In genomic region chr3:100756441-100756840, GRCh38 we compare ENCODE assay signal across 23 cellular contexts. TPM values are rescaled to one million over a fixed set of nuclear protein-coding genes. Genes with fewer than 3 reads are reported as not detected.
A peak's percentile ranks its signal among the peaks of the same experiment; 100 is the strongest.
DNase-seq lines count a peak whose midpoint lies in the region; ATAC-seq and TF ChIP-seq lines count a peak whose summit lies in the region.
"Had no signal": no experiment of that assay in that cellular context is flagged by ENCODE, and none has a peak within 500 bp of the region (broad histone marks: within the 10 kb centered on the region; RNA-seq: fewer than 3 reads in every experiment).

No MANE protein-coding gene starts in this region.

- no peak for ATAC-seq in HG03045 (IDR thresholded peaks at IDR 0.05; ENCODE audit: unreplicated experiment)
- ATAC-seq: PC-3 had no signal

- H3K27ac ChIP-seq in left ventricle myocardium inferior (replicated peaks) (peak overlapping the region; percentile 18), sigmoid colon (peak overlapping the region in 3 of 4 donors; percentile 2 to 25 (median 4)), smooth muscle cell (ENCODE audit: low read depth) (no peak overlapping the region)
- H3K27ac ChIP-seq: BLaER1 had no signal

- no peaks in the 10 kb centered on the region for H3K79me2 ChIP-seq in smooth muscle cell (ENCODE audit: low read depth)

- intact Hi-C loops in left ventricle myocardium inferior (cut with micrococcal nuclease) (no loop called here), sigmoid colon (cut with DNase I) (no loop called here)

- peaks cover 40% of the 10 kb centered on the region for H4K20me1 ChIP-seq in smooth muscle cell (ENCODE audit: low read depth)
- H4K20me1 ChIP-seq: BLaER1 had no signal

- H3K4me3 ChIP-seq in astrocyte of the spinal cord (ENCODE audit: low read depth, low read length) (no peak overlapping the region), left ventricle myocardium inferior (no peak overlapping the region), sigmoid colon (no peak overlapping the region), smooth muscle cell (no peak overlapping the region)
- H3K4me3 ChIP-seq: BLaER1, HAP-1 had no signal

- in situ Hi-C loops in astrocyte of the spinal cord (cut with HindIII; ENCODE audit: low sequenced_read_pairs) = no loop called here

- H3K4me1 ChIP-seq in left ventricle myocardium inferior (peaks cover 50% of the 10 kb centered on the region), sigmoid colon (peaks cover 0 to 7% (median 0%) of the 10 kb centered on the region in 4 donors), smooth muscle cell (ENCODE audit: low read depth) (peaks cover 5% of the 10 kb centered on the region)
- H3K4me1 ChIP-seq: BLaER1 had no signal

- H3K9ac ChIP-seq in smooth muscle cell (ENCODE audit: low read depth) = no peak overlapping the region
- H3K9ac ChIP-seq: BLaER1 had no signal

- DNase-seq in GM04503 (ENCODE audit: low read depth) (peak; percentile 31), astrocyte of the spinal cord (ENCODE audit: low read depth, low spot score) (peak; percentile 76), left ventricle myocardium inferior (peak; percentile 38), sigmoid colon (no peak), RPMI8226 (no peak), DMS53 treated with DMSO at 0.1 percent for 48 hours (lab: John Stamatoyannopoulos, UW; ENCODE audit: unreplicated experiment) (no peak), smooth muscle cell (lab: John Stamatoyannopoulos, UW; ENCODE audit: unreplicated experiment) (no peak)
- DNase-seq: activated CD4-positive, alpha-beta T cell treated with anti-CD3 and anti-CD28 coated beads for 4 hours; activated naive CD4-positive, alpha-beta T cell treated with Interleukin-2 at 50 U/mL for 16 hours; activated T-cell treated with anti-CD3 and anti-CD28 coated beads, Interleukin-2, amount 50 U/mL, for 48 hours; amygdala; effector CD8-positive, alpha-beta T cell; erythroblast; NCI-H1105; NCI-H2029 treated with DMSO at 0.1 percent for 48 hours; NCI-H345; nucleus accumbens; PC-3; stimulated activated CD4-positive, alpha-beta T cell treated with anti-CD3 and anti-CD28 coated beads, Interleukin-15, amount 100 ng/mL, for 24 hours; T-helper 2 cell had no signal

- TF ChIP-seq POLR2A in sigmoid colon (IDR thresholded peaks at IDR 0.05) = no peak

- TF ChIP-seq EP300 in sigmoid colon (IDR thresholded peaks at IDR 0.05) = no peak

- H3F3A ChIP-seq in smooth muscle cell (ENCODE audit: low read depth) = peaks cover 7% of the 10 kb centered on the region

- H3K27me3 ChIP-seq in left ventricle myocardium inferior (ENCODE audit: low read depth) = no peaks in the 10 kb centered on the region
- no peaks in the 10 kb centered on the region for H3K27me3 ChIP-seq in sigmoid colon
- H3K27me3 ChIP-seq in smooth muscle cell (ENCODE audit: low read depth) = no peaks in the 10 kb centered on the region
- H3K27me3 ChIP-seq: BLaER1 had no signal

- H3K9me3 ChIP-seq in left ventricle myocardium inferior (replicated peaks) (no peaks in the 10 kb centered on the region), sigmoid colon (no peaks in the 10 kb centered on the region), smooth muscle cell (replicated peaks; ENCODE audit: low read depth) (no peaks in the 10 kb centered on the region)
- H3K9me3 ChIP-seq: BLaER1, HAP-1 had no signal

- no peak overlapping the region for H2AFZ ChIP-seq in smooth muscle cell (ENCODE audit: low read depth)

- TF ChIP-seq CTCF in astrocyte of the spinal cord (IDR thresholded peaks at IDR 0.05; ENCODE audit: low read depth, low read length) (no peak), left ventricle myocardium inferior (IDR thresholded peaks at IDR 0.05; ENCODE audit: borderline replicate concordance) (no peak), sigmoid colon (IDR thresholded peaks at IDR 0.05) (no peak), smooth muscle cell (IDR thresholded peaks at IDR 0.05; ENCODE audit: borderline replicate concordance, insufficient read depth, poor library complexity, severe bottlenecking) (no peak)

- WGBS in sigmoid colon, 2 donors = 59 to 82% methylated on average over 2 of the region's 2 CpGs
- WGBS in smooth muscle cell (ENCODE audit: low lambda C conversion rate) = 100% methylated on average over 2 of the region's 2 CpGs

- H3K4me2 ChIP-seq in smooth muscle cell = no peak overlapping the region
- H3K4me2 ChIP-seq: BLaER1 had no signal

- H3K36me3 ChIP-seq in left ventricle myocardium inferior (peaks cover 31% of the 10 kb centered on the region), sigmoid colon (peaks cover 0 to 37% (median 7%) of the 10 kb centered on the region in 4 donors), smooth muscle cell (ENCODE audit: low read depth) (peaks cover 13% of the 10 kb centered on the region)

RNA-seq across cellular contexts. Expression of gene TFG, which starts 47.1 kb away (rescaled TPM):
- total RNA-seq in left ventricle myocardium inferior (114 TPM), sigmoid colon (10 to 100 TPM; 52.0 to 64.9 (median 55.0) TPM), smooth muscle cell (205 and 225 TPM in 2 replicates)
- polyA plus RNA-seq in sigmoid colon (100 to 1,000 TPM in 1 of 3 donors, 10 to 100 TPM in 2; 83.5 to 139 (median 94.9) TPM), smooth muscle cell (246 and 257 TPM in 2 replicates)

Comparison
In these comparisons a context has a peak if more than half of its experiments do, and no peak if none do; other contexts are left out.
1. DNase-seq: peak in GM04503 (single experiment), astrocyte of the spinal cord (single experiment) and left ventricle myocardium inferior (single experiment); none in sigmoid colon (single experiment), RPMI8226 (single experiment), DMS53 treated with DMSO at 0.1 percent for 48 hours (single experiment) and smooth muscle cell (single experiment).